8 cellular contexts compared by ENCODE assay signal in genomic region chr7:105269397-105269796, GRCh38.
A peak's percentile ranks its signal among the peaks of the same experiment; 100 is the strongest.
DNase-seq lines count a peak whose midpoint lies in the region; ATAC-seq and TF ChIP-seq lines count a peak whose summit lies in the region.

No MANE protein-coding gene starts in this region.

- no TSS peak for BruUV-seq in Calu3 (replicated peaks; lab: Mats Ljungman, UMichigan)

- H3K27ac ChIP-seq in GM23338 (ENCODE audit: low read depth), result peak overlapping the region; percentile 16; the same call in 1 of the 2 replicates

- H3F3A ChIP-seq in GM23338 (replicated peaks; ENCODE audit: low read depth), result no peaks in the 10 kb centered on the region

- H3K79me2 ChIP-seq in GM23338 (replicated peaks; ENCODE audit: insufficient read depth), result peaks cover 76% of the 10 kb centered on the region

- H2AFZ ChIP-seq in GM23338, result no peak overlapping the region

- no peaks in the 10 kb centered on the region for H3K36me3 Mint-ChIP-seq in Calu3 (ENCODE audit: insufficient read depth, unreplicated experiment)
- no peaks in the 10 kb centered on the region for H3K36me3 Mint-ChIP-seq in GM23338 (ENCODE audit: low read depth)
- H3K36me3 Mint-ChIP-seq in osteocyte (ENCODE audit: unreplicated experiment), result no peaks in the 10 kb centered on the region

- H3K4me3 ChIP-seq in GM23338, result no peak overlapping the region
- H3K4me3 ChIP-seq in epithelial cell of proximal tubule (ENCODE audit: low read depth, low read length), result peak overlapping the region; percentile 48

- intact Hi-C loops in Calu3 (cut with micrococcal nuclease; ENCODE audit: unreplicated experiment), result loop anchor here (5.0 kb wide), 1 partner anchor 33 kb away; no protein-coding TSS in a partner anchor

- H3K27ac Mint-ChIP-seq in Calu3 (ENCODE audit: unreplicated experiment) (peak overlapping the region; percentile 46), GM23338 (peak overlapping the region; percentile 16), osteocyte (ENCODE audit: unreplicated experiment) (peak overlapping the region; percentile 87)

- no peaks in the 10 kb centered on the region for H3K36me3 ChIP-seq in GM23338 (ENCODE audit: insufficient read depth)

- H3K9me3 Mint-ChIP-seq in Calu3 (ENCODE audit: low read depth, unreplicated experiment) (no peaks in the 10 kb centered on the region), GM23338 (no peaks in the 10 kb centered on the region), osteocyte (ENCODE audit: unreplicated experiment) (no peaks in the 10 kb centered on the region)

- H3K27me3 Mint-ChIP-seq in Calu3 (ENCODE audit: unreplicated experiment) (no peaks in the 10 kb centered on the region), GM23338 (ENCODE audit: insufficient read depth, low read depth, poor library complexity) (peaks cover 6% of the 10 kb centered on the region), osteocyte (ENCODE audit: unreplicated experiment) (no peaks in the 10 kb centered on the region)

- TF ChIP-seq CTCF in Calu3 (IDR thresholded peaks at IDR 0.05; ENCODE audit: unreplicated experiment) (no peak), GM23338 (conservative IDR thresholded peaks at IDR 0.05; ENCODE audit: low read depth in 2 of 2) (no peak), epithelial cell of proximal tubule (conservative IDR thresholded peaks at IDR 0.05; ENCODE audit: low read depth, low read length) (no peak), osteocyte (IDR thresholded peaks at IDR 0.05) (no peak)

- ATAC-seq in GM23338 (no peak), HG02623 (IDR thresholded peaks at IDR 0.05; ENCODE audit: unreplicated experiment) (no peak)

- peak overlapping the region; percentile 24 for H3K4me3 Mint-ChIP-seq in Calu3 (ENCODE audit: low read depth, unreplicated experiment)
- no peak overlapping the region for H3K4me3 Mint-ChIP-seq in GM23338
- peak overlapping the region; percentile 79 for H3K4me3 Mint-ChIP-seq in osteocyte (ENCODE audit: unreplicated experiment)

- H3K4me1 Mint-ChIP-seq in Calu3 (ENCODE audit: low read depth, unreplicated experiment) (peaks cover 10% of the 10 kb centered on the region), GM23338 (peaks cover 24% of the 10 kb centered on the region), osteocyte (ENCODE audit: unreplicated experiment) (peaks cover 43% of the 10 kb centered on the region)

- H3K27me3 ChIP-seq in GM23338 (ENCODE audit: insufficient read depth), result no peaks in the 10 kb centered on the region

- H3K9me2 ChIP-seq in GM23338 (ENCODE audit: insufficient read depth), result no peaks in the 10 kb centered on the region

- peaks cover 13% of the 10 kb centered on the region; the same call in 1 of the 2 replicates for H3K4me1 ChIP-seq in GM23338 (ENCODE audit: insufficient read depth)

- DNase-seq in Calu3 (no peak), GM23338 (ENCODE audit: low spot score) (no peak), RPMI7951 (ENCODE audit: low read depth) (peak; percentile 4), epithelial cell of proximal tubule (ENCODE audit: low read depth) (no peak), osteocyte (ENCODE audit: extremely low spot score, unreplicated experiment) (no peak), NCI-H446 treated with DMSO at 0.1 percent for 48 hours (lab: John Stamatoyannopoulos, UW) (no peak)
- DNase-seq in activated CD4-positive, alpha-beta T cell treated with anti-CD3 and anti-CD28 coated beads, Interleukin-2, amount 50 U/mL, for 1 hour, result no peak

- CTCF ChIA-PET in Calu3 (lab: Charles Lee), result interaction anchor here (0.8 to 1.3 kb wide), 4 partner anchors 8 to 50 kb away, joined by 3 to 5 read pairs (median 4); no protein-coding TSS in a partner anchor

- no peaks in the 10 kb centered on the region; the same call in 1 of the 2 replicates for H4K20me1 ChIP-seq in GM23338 (replicated peaks; ENCODE audit: insufficient read depth)

- H3K4me2 ChIP-seq in GM23338, result peak overlapping the region; percentile 8; the same call in 1 of the 2 replicates

TF ChIP-seq in GM23338, 12 proteins besides CTCF, POLR2A, EP300 and RAD21:
- TF ChIP-seq EZH2 (IDR thresholded peaks at IDR 0.05; ENCODE audit: low read depth, unreplicated experiment), result no peak
- TF ChIP-seq ZNF114 (CRISPR knock-in tag; IDR thresholded peaks at IDR 0.05), result no peak
- no peak for TF ChIP-seq CREB1 (CRISPR knock-in tag; IDR thresholded peaks at IDR 0.05; ENCODE audit: low read depth)
- no peak for TF ChIP-seq ZNF462 (CRISPR knock-in tag; IDR thresholded peaks at IDR 0.05)
TF ChIP-seq in GM23338: peak in this region for 0.

Comparison
In these comparisons a context has a peak if more than half of its experiments do, and no peak if none do; other contexts are left out.
1. H3K27ac Mint-ChIP-seq: peak in every context shown above with its lines; median percentile 87 in osteocyte; 46 in Calu3; 16 in GM23338.